Comparison of ENCODE assay signal across 17 cellular contexts in the genomic region with DNA sequence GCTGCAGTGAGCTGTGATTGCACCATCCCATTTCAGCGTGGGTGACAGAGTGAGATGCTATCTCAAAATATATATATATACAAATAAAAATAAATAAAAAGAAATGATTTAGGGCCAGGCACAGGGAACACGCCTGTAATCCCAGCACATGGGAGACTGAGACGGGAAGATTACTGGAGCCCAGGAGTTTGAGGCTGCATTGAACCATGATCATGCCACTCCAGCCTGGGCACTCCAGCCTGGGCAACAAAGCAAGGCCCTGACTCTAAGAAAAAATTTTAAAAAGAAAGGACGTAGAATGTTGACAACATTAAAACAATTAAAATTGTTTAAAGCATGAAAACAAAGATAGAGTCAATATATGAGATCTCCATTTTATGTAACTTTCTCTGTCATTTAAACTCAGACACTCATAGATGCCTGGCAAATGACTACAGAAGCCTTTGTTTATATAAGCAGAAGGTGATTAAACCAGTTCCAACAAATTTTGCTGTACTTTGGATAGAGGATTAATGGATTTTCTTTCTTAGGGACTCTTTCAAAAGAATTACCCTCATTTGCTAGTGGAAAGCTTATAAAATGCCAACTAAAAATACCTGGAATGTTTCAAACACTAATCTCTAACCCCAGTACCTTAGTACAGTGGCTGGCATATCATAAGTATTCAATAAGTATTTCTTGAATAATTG.
"Had no signal": no experiment of that assay in that cellular context is flagged by ENCODE, and none has a peak within 500 bp of the region (broad histone marks: within the 10 kb centered on the region; RNA-seq: fewer than 3 reads in every experiment).

No MANE protein-coding gene starts in this region.

- H3K27ac ChIP-seq: epithelial cell of prostate, gastroesophageal sphincter, heart right ventricle, ovary, psoas muscle, sigmoid colon, spleen, thoracic aorta, upper lobe of right lung had no signal

- H3K4me1 ChIP-seq: gastroesophageal sphincter, heart right ventricle, psoas muscle, sigmoid colon, spleen, upper lobe of right lung had no signal

- H3K27me3 ChIP-seq: gastroesophageal sphincter, heart right ventricle, ovary, sigmoid colon, spleen, upper lobe of right lung had no signal

- H3K9me3 ChIP-seq: gastroesophageal sphincter, heart right ventricle, ovary, psoas muscle, sigmoid colon, spleen, thoracic aorta, upper lobe of right lung had no signal

- H3K36me3 ChIP-seq: ovary, sigmoid colon, thoracic aorta, upper lobe of right lung had no signal

- ATAC-seq: effector memory CD8-positive, alpha-beta T cell; gastroesophageal sphincter; heart right ventricle; left ventricle myocardium superior; natural killer cell; psoas muscle; stimulated activated memory B cell treated with anti-CD40 and anti-IgM and Interleukin-4, amounts not matched to agents 10 μg/mL and 1 μg/mL and 100 μg/mL, for 72 hours; T-helper 17 cell; upper lobe of right lung had no signal

- DNase-seq: activated CD4-positive, alpha-beta T cell treated with anti-CD3 and anti-CD28 coated beads, Interleukin-2, amount 50 U/mL, for 48 hours; effector memory CD8-positive, alpha-beta T cell; heart right ventricle; kidney glomerular epithelial cell; left ventricle myocardium superior; natural killer cell; ovary; psoas muscle; sigmoid colon; spleen; stimulated activated CD4-positive, alpha-beta T cell treated with anti-CD3 and anti-CD28 coated beads, Interleukin-4, amount 100 ng/mL, for 4 hours; T-helper 17 cell; upper lobe of right lung had no signal

- H3K4me3 ChIP-seq: gastroesophageal sphincter, heart right ventricle, ovary, psoas muscle, sigmoid colon, spleen, thoracic aorta, upper lobe of right lung had no signal
